12 cellular contexts compared by ENCODE assay signal in genomic region chr2:196759378-196759706, GRCh38. TPM values are rescaled to one million over a fixed set of nuclear protein-coding genes. Genes with fewer than 3 reads are reported as not detected.
DNase-seq lines count a peak whose midpoint lies in the region; ATAC-seq, FAIRE-seq and TF ChIP-seq lines count a peak whose summit lies in the region.
"Had no signal": no experiment of that assay in that cellular context is flagged by ENCODE, and none has a peak within 500 bp of the region (broad histone marks: within the 10 kb centered on the region; RNA-seq: fewer than 3 reads in every experiment).

No MANE protein-coding gene starts in this region.

- intact Hi-C loops in HepG2 (cut with micrococcal nuclease; ENCODE audit: unreplicated experiment) (loop anchor here (5.0 kb wide), 1 partner anchor 327 kb away; no protein-coding TSS in a partner anchor), right lobe of liver (cut with DNase I) (loop anchor here in 1 of 2 donors (10.0 kb wide), 1 partner anchor 475 kb away; no protein-coding TSS in a partner anchor), aorta (cut with DNase I) (loop anchor here in 1 of 2 donors (10.0 kb wide), 2 partner anchors 225 to 685 kb away; no protein-coding TSS in a partner anchor)

- H3K27me3 ChIP-seq in HepG2 (ENCODE audit: control insufficient read depth in 1 of 2, insufficient read depth in 2 of 2, low read length in 2 of 2) (no peaks in the 10 kb centered on the region), right lobe of liver (no peaks in the 10 kb centered on the region), aorta (ENCODE audit: control insufficient read depth in 1 of 2, insufficient read depth in 2 of 2, low read length in 1 of 2) (no peaks in the 10 kb centered on the region), Peyer's patch (no peaks in the 10 kb centered on the region)
- H3K27me3 ChIP-seq: BE2C had no signal

- H3K36me3 ChIP-seq in HepG2 (replicated peaks in 1 of 2; ENCODE audit: control insufficient read depth in 1 of 2, insufficient read depth in 2 of 2, low read length in 2 of 2) = peaks cover 0 to 8% of the 10 kb centered on the region in 2 experiments; a peak in 2 of 5 replicates
- H3K36me3 ChIP-seq in right lobe of liver = peaks cover 0 to 11% (median under 1%) of the 10 kb centered on the region in 4 donors
- no peaks in the 10 kb centered on the region for H3K36me3 ChIP-seq in aorta (ENCODE audit: control insufficient read depth in 1 of 2, insufficient read depth in 2 of 2, low read length in 1 of 2)
- H3K36me3 ChIP-seq in Peyer's patch = peaks cover 0 to 14% (median 0%) of the 10 kb centered on the region in 3 donors

- ATAC-seq in HepG2 = peak; percentile 24; the same call in 1 of the 3 replicates
- no peak for ATAC-seq in right lobe of liver
- ATAC-seq in aorta (ENCODE audit: low FRiP score) = peak; percentile 41
- ATAC-seq in HG02678 (IDR thresholded peaks at IDR 0.05; ENCODE audit: unreplicated experiment) = no peak
- ATAC-seq in HG03342 (IDR thresholded peaks at IDR 0.05; ENCODE audit: unreplicated experiment) = no peak

- no peak for TF ChIP-seq POLR2A in HepG2 (IDR thresholded peaks at IDR 0.05; ENCODE audit: insufficient read depth in 1 of 2, low read depth in 2 of 2, low read length in 2 of 2)
- no peak for TF ChIP-seq POLR2A in right lobe of liver (IDR thresholded peaks at IDR 0.05)
- TF ChIP-seq POLR2A in Peyer's patch (IDR thresholded peaks at IDR 0.05) = no peak

- peaks cover 29% of the 10 kb centered on the region for H3K9me3 Mint-ChIP-seq in chondrocyte (ENCODE audit: low read depth)

- no TSS peak for BruUV-seq in HepG2 (replicated peaks; lab: Mats Ljungman, UMichigan)

- CTCF ChIA-PET in HepG2 (lab: Yijun Ruan, JAX; ENCODE audit: low intra/inter-chr PET ratio, low total read pairs) = no interaction called here

- H3K27me3 Mint-ChIP-seq in chondrocyte (ENCODE audit: low read depth) = no peaks in the 10 kb centered on the region

- H3K4me1 Mint-ChIP-seq in chondrocyte (ENCODE audit: low read depth) = peaks cover 12% of the 10 kb centered on the region
- H3K4me1 Mint-ChIP-seq: CD8-positive, alpha-beta memory T cell had no signal

- no peaks in the 10 kb centered on the region for H3K79me2 ChIP-seq in HepG2 (ENCODE audit: insufficient read depth, low read length)

- no peaks in the 10 kb centered on the region for H3K9me3 ChIP-seq in HepG2 (ENCODE audit: low read length)
- no peaks in the 10 kb centered on the region for H3K9me3 ChIP-seq in right lobe of liver
- H3K9me3 ChIP-seq in aorta (ENCODE audit: control insufficient read depth, low read length) = no peaks in the 10 kb centered on the region
- no peaks in the 10 kb centered on the region for H3K9me3 ChIP-seq in Peyer's patch
- H3K9me3 ChIP-seq: BE2C had no signal

- no peak overlapping the region for H2AFZ ChIP-seq in HepG2 (ENCODE audit: low read length)

- H3K4me3 Mint-ChIP-seq in chondrocyte (ENCODE audit: unreplicated experiment) = no peak overlapping the region
- H3K4me3 Mint-ChIP-seq: CD8-positive, alpha-beta memory T cell had no signal

- peaks cover 30% of the 10 kb centered on the region for H3K36me3 Mint-ChIP-seq in chondrocyte (ENCODE audit: low read depth)

- no peak overlapping the region for H3K4me2 ChIP-seq in HepG2 (ENCODE audit: low read depth, low read length)

- DNase-seq in HepG2 (ENCODE audit: low spot score) = no peak
- no peak for DNase-seq in right lobe of liver
- DNase-seq in chondrocyte (ENCODE audit: low spot score) = no peak
- DNase-seq in fibroblast of the aortic adventitia (ENCODE audit: low read depth) = peak; percentile 77
- DNase-seq in aorta = no peak
- DNase-seq in Peyer's patch = no peak
- DNase-seq: BE2C; CD8-positive, alpha-beta memory T cell; NCI-H187 treated with DMSO at 0.1 percent for 48 hours had no signal

- H3K4me1 ChIP-seq in HepG2 (ENCODE audit: insufficient read depth, low read length) = no peaks in the 10 kb centered on the region
- no peaks in the 10 kb centered on the region for H3K4me1 ChIP-seq in right lobe of liver
- no peaks in the 10 kb centered on the region for H3K4me1 ChIP-seq in aorta (ENCODE audit: control insufficient read depth in 1 of 2, insufficient read depth in 2 of 2, low read length in 2 of 2)
- no peaks in the 10 kb centered on the region for H3K4me1 ChIP-seq in Peyer's patch
- H3K4me1 ChIP-seq: BE2C had no signal

- TF ChIP-seq RAD21 in HepG2 (CRISPR knock-in tag; IDR thresholded peaks at IDR 0.05) = no peak

- peak overlapping the region; percentile 62 for H3K27ac Mint-ChIP-seq in chondrocyte (ENCODE audit: unreplicated experiment)
- H3K27ac Mint-ChIP-seq: CD8-positive, alpha-beta memory T cell had no signal

- in situ Hi-C loops in HepG2 (cut with HindIII; ENCODE audit: extremely low pct_ligation_motif_present, low pct_unique_long_range_greater_than_20kb) = loop anchor here (25.0 kb wide), 1 partner anchor 628 kb away; no protein-coding TSS in a partner anchor

- TF ChIP-seq CTCF in HepG2 (CRISPR knock-in tag; IDR thresholded peaks at IDR 0.05) = no peak
- TF ChIP-seq CTCF in right lobe of liver (IDR thresholded peaks at IDR 0.05) = no peak
- no peak for TF ChIP-seq CTCF in chondrocyte (IDR thresholded peaks at IDR 0.05)
- no peak for TF ChIP-seq CTCF in fibroblast of the aortic adventitia (IDR thresholded peaks at IDR 0.05; ENCODE audit: insufficient read depth, low read length)
- TF ChIP-seq CTCF in Peyer's patch (IDR thresholded peaks at IDR 0.05) = no peak

- no peak for FAIRE-seq in HepG2 (lab: Jason Lieb, UNC)

- H3K27ac ChIP-seq in HepG2 (ENCODE audit: extremely low read length, insufficient read depth, low read length) (no peak overlapping the region), right lobe of liver (no peak overlapping the region), aorta (ENCODE audit: low read depth in 1 of 2, low read length in 2 of 2) (no peak overlapping the region), Peyer's patch (no peak overlapping the region)

- 81% methylated on average over 5 of the region's 5 CpGs for WGBS in HepG2 (ENCODE audit: low lambda C conversion rate)
- WGBS in right lobe of liver (ENCODE audit: insufficient coverage, low coverage, low lambda C conversion rate, missing lambda C conversion rate) = 45% methylated on average over 5 of the region's 5 CpGs
- 3 to 5% methylated on average over 5 of the region's 5 CpGs for WGBS in aorta, 2 donors

- POLR2A ChIA-PET in HepG2 (lab: Yijun Ruan, JAX) = no interaction called here

- H3K4me3 ChIP-seq in HepG2 (replicated peaks in 1 of 3; ENCODE audit: insufficient read depth in 1 of 3, low read depth in 2 of 3, low read length in 3 of 3) = no peak overlapping the region
- no peak overlapping the region for H3K4me3 ChIP-seq in right lobe of liver
- no peak overlapping the region for H3K4me3 ChIP-seq in fibroblast of the aortic adventitia (ENCODE audit: low read depth, low read length)
- H3K4me3 ChIP-seq in aorta (ENCODE audit: low read length in 2 of 2) = no peak overlapping the region
- H3K4me3 ChIP-seq in Peyer's patch = no peak overlapping the region

- H3K9ac ChIP-seq in HepG2 (ENCODE audit: insufficient read depth, low read depth, low read length) = no peak overlapping the region

- TF ChIP-seq EP300 in HepG2 (IDR thresholded peaks at IDR 0.05; ENCODE audit: low read depth in 2 of 2, low read length in 2 of 2) (no peak), HepG2 (CRISPR knock-in tag; IDR thresholded peaks at IDR 0.05; ENCODE audit: borderline replicate concordance) (no peak)

- H4K20me1 ChIP-seq in HepG2 (ENCODE audit: insufficient read depth, low read length) = no peaks in the 10 kb centered on the region

RNA-seq across cellular contexts. Expression of gene GTF3C3, which starts 40.1 kb away (rescaled TPM):
- 53.6 and 61.1 TPM in 2 replicates for total RNA-seq in HepG2 (2016; rRNA removed; fragmentation: Illumina TruSeq; extraction: Trizol)
- total RNA-seq in HepG2 (2016; cell fraction: cytosol; rRNA removed; fragmentation: Illumina TruSeq; extraction: Trizol; ENCODE audit: low read depth) = 12.2 and 13.6 TPM in 2 replicates
- 52.8 and 54.7 TPM in 2 replicates for total RNA-seq in HepG2 (2016; cell fraction: insoluble cytoplasmic fraction; rRNA removed; fragmentation: Illumina TruSeq; extraction: Trizol)
- 11.7 and 16.6 TPM in 2 replicates for total RNA-seq in HepG2 (2016; cell fraction: membrane; rRNA removed; fragmentation: Illumina TruSeq; extraction: Trizol)
- total RNA-seq in HepG2 (2016; cell fraction: nucleus; rRNA removed; fragmentation: Illumina TruSeq; extraction: Trizol) = 91.0 and 91.9 TPM in 2 replicates
- 42.6 and 43.7 TPM in 2 replicates for polyA plus RNA-seq in HepG2 (2011; rRNA removed)
- polyA plus RNA-seq in HepG2 (2011; cell fraction: cytosol; rRNA removed) = 17.6 and 24.0 TPM in 2 replicates
- polyA plus RNA-seq in HepG2 (2011; cell fraction: nucleus; rRNA removed) = 40.3 and 49.2 TPM in 2 replicates
- 37.8 and 51.2 TPM in 2 replicates for polyA plus RNA-seq in HepG2 (2012)
- 2.1 and 2.2 TPM in 2 replicates for polyA plus RNA-seq in HepG2 (2016; cell fraction: cytosol; fragmentation: Illumina TruSeq; extraction: Trizol; ENCODE audit: low read depth)
- polyA plus RNA-seq in HepG2 (2016; cell fraction: insoluble cytoplasmic fraction; fragmentation: Illumina TruSeq; extraction: Trizol; ENCODE audit: low read depth) = 28.7 and 33.8 TPM in 2 replicates
- 4.6 and 5.4 TPM in 2 replicates for polyA plus RNA-seq in HepG2 (2016; cell fraction: membrane; fragmentation: Illumina TruSeq; extraction: Trizol; ENCODE audit: low read depth)
- polyA plus RNA-seq in HepG2 (2016; cell fraction: nucleus; fragmentation: Illumina TruSeq; extraction: Trizol; ENCODE audit: insufficient read depth, low read depth) = 66.1 and 71.1 TPM in 2 replicates
- 20.6 and 37.0 TPM in 2 replicates for polyA minus RNA-seq in HepG2 (2011; rRNA and poly(A)+ RNA removed; ENCODE audit: low replicate concordance)
- 31.9 and 40.3 TPM in 2 replicates for polyA minus RNA-seq in HepG2 (2011; cell fraction: cytosol; rRNA and poly(A)+ RNA removed)
- 153 and 158 TPM in 2 replicates for polyA minus RNA-seq in HepG2 (2011; cell fraction: nucleus; rRNA and poly(A)+ RNA removed)
- total RNA-seq in right lobe of liver = 10 to 100 TPM; 10.0 to 21.7 (median 13.5) TPM
- 25.4 to 30.4 TPM (median 28.5 TPM) in 3 replicates for total RNA-seq in chondrocyte
- total RNA-seq in fibroblast of the aortic adventitia (ENCODE audit: low replicate concordance) = 35.1 and 36.7 TPM in 2 replicates
- 10 to 100 TPM; 26.0 to 41.6 TPM for total RNA-seq in aorta
- polyA plus RNA-seq in aorta = 10 to 100 TPM in 1 of 2 donors, 1 to 10 TPM in 1; 4.6 to 10.5 TPM
- total RNA-seq in Peyer's patch = 10 to 100 TPM; 29.4 to 51.1 (median 34.8) TPM

RNA-seq across cellular contexts. Expression of gene C2orf66, which starts 49.8 kb away (rescaled TPM):
- not detected in 2 replicates for total RNA-seq in HepG2 (2016; rRNA removed; fragmentation: Illumina TruSeq; extraction: Trizol)
- total RNA-seq in HepG2 (2016; cell fraction: cytosol; rRNA removed; fragmentation: Illumina TruSeq; extraction: Trizol; ENCODE audit: low read depth) = not detected in 2 replicates
- not detected in 2 replicates for total RNA-seq in HepG2 (2016; cell fraction: insoluble cytoplasmic fraction; rRNA removed; fragmentation: Illumina TruSeq; extraction: Trizol)
- not detected in 2 replicates for total RNA-seq in HepG2 (2016; cell fraction: membrane; rRNA removed; fragmentation: Illumina TruSeq; extraction: Trizol)
- not detected in 2 replicates for total RNA-seq in HepG2 (2016; cell fraction: nucleus; rRNA removed; fragmentation: Illumina TruSeq; extraction: Trizol)
- polyA plus RNA-seq in HepG2 (2011; rRNA removed) = 0.05 and 0.07 TPM in 2 replicates
- not detected in 2 replicates for polyA plus RNA-seq in HepG2 (2011; cell fraction: cytosol; rRNA removed)
- 0.10 TPM in 1 of 2 replicates, not detected in the other for polyA plus RNA-seq in HepG2 (2011; cell fraction: nucleus; rRNA removed)
- not detected in 2 replicates for polyA plus RNA-seq in HepG2 (2012)
- polyA plus RNA-seq in HepG2 (2016; cell fraction: cytosol; fragmentation: Illumina TruSeq; extraction: Trizol; ENCODE audit: low read depth) = not detected in 2 replicates
- polyA plus RNA-seq in HepG2 (2016; cell fraction: insoluble cytoplasmic fraction; fragmentation: Illumina TruSeq; extraction: Trizol; ENCODE audit: low read depth) = not detected in 2 replicates
- not detected in 2 replicates for polyA plus RNA-seq in HepG2 (2016; cell fraction: membrane; fragmentation: Illumina TruSeq; extraction: Trizol; ENCODE audit: low read depth)
- not detected in 2 replicates for polyA plus RNA-seq in HepG2 (2016; cell fraction: nucleus; fragmentation: Illumina TruSeq; extraction: Trizol; ENCODE audit: insufficient read depth, low read depth)
- not detected in 2 replicates for polyA minus RNA-seq in HepG2 (2011; rRNA and poly(A)+ RNA removed; ENCODE audit: low replicate concordance)
- polyA minus RNA-seq in HepG2 (2011; cell fraction: cytosol; rRNA and poly(A)+ RNA removed) = not detected in 2 replicates
- polyA minus RNA-seq in HepG2 (2011; cell fraction: nucleus; rRNA and poly(A)+ RNA removed) = not detected in 2 replicates
- 1 to 10 TPM in 1 of 6 experiments, not detected in 5; 1.1 TPM for total RNA-seq in right lobe of liver
- 0.89 TPM in 1 of 3 replicates, not detected in the others for total RNA-seq in chondrocyte
- 0.27 TPM in 1 of 2 replicates, not detected in the other for total RNA-seq in fibroblast of the aortic adventitia (ENCODE audit: low replicate concordance)
- under 1 TPM; 0.19 to 0.30 TPM for total RNA-seq in aorta
- not detected for polyA plus RNA-seq in aorta
- 1 to 10 TPM in 1 of 4 donors, not detected in 3; 1.1 TPM for total RNA-seq in Peyer's patch
- total RNA-seq: CD8-positive, alpha-beta memory T cell; LHCN-M2 had no signal
- polyA plus RNA-seq: CD8-positive, alpha-beta memory T cell had no signal

Comparison
In these comparisons a context has a peak if more than half of its experiments do, and no peak if none do; other contexts are left out.
1. ATAC-seq: peak in HepG2 (single experiment) and aorta (single experiment); none in right lobe of liver (0 of 4), HG02678 (single experiment) and HG03342 (single experiment).